16 cellular contexts compared by ENCODE assay signal in the genomic region with DNA sequence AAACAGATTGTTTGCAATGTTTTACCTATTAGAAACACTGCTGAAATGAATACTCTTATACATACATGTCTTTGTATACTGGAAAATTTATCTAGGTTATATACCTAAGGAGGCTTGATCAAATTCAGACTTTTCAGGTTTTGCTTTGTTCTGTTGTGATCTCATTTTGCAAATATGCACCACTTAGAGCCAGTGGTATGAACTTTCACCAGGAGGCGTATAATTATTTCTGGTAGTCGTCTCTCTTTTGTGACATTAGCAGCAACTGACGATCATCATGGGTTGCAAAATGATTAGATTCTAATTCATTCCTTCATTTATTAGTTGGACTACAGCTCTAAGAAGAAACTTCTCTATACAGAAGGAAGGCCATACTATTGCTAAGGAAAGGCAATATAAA. TPM values are rescaled to one million over a fixed set of nuclear protein-coding genes. Genes with fewer than 3 reads are reported as not detected.
DNase-seq lines count a peak whose midpoint lies in the region; ATAC-seq, FAIRE-seq and TF ChIP-seq lines count a peak whose summit lies in the region.
"Had no signal": no experiment of that assay in that cellular context is flagged by ENCODE, and none has a peak within 500 bp of the region (broad histone marks: within the 10 kb centered on the region; RNA-seq: fewer than 3 reads in every experiment).

No MANE protein-coding gene starts in this region.

- H3K4me1 ChIP-seq in keratinocyte (ENCODE audit: control insufficient read depth, extremely low read depth, insufficient read depth, low read length) = peaks cover 8% of the 10 kb centered on the region
- H3K4me1 ChIP-seq: suprapubic skin had no signal

- H3K27ac ChIP-seq in keratinocyte (ENCODE audit: control insufficient read depth, insufficient read depth, low read length) (no peak overlapping the region), WERI-Rb-1 (no peak overlapping the region)
- H3K27ac ChIP-seq: parathyroid adenoma, suprapubic skin had no signal

- H3K36me3 ChIP-seq in keratinocyte (ENCODE audit: control insufficient read depth in 2 of 2, extremely low read depth in 1 of 2, insufficient read depth in 2 of 2, low read length in 2 of 2) (peaks cover 2 to 5% of the 10 kb centered on the region in 2 experiments), WERI-Rb-1 (peaks cover 29% of the 10 kb centered on the region)

- peak overlapping the region; percentile 35 for H3K27ac Mint-ChIP-seq in activated naive CD8-positive, alpha-beta T cell
- no peak overlapping the region for H3K27ac Mint-ChIP-seq in activated naive CD8-positive, alpha-beta T cell treated with anti-CD3 and anti-CD28 coated beads, Interleukin-2, amount 50 U/mL, for 24 hours
- peak overlapping the region; percentile 77 for H3K27ac Mint-ChIP-seq in type B pancreatic cell

- FAIRE-seq in keratinocyte (lab: Jason Lieb, UNC) = peak; percentile 36
- no peak for FAIRE-seq in GM19239 (lab: Jason Lieb, UNC)

- no peaks in the 10 kb centered on the region for H4K20me1 ChIP-seq in keratinocyte (ENCODE audit: control insufficient read depth, extremely low read depth, insufficient read depth, low read length)

- no peaks in the 10 kb centered on the region for H3K36me3 Mint-ChIP-seq in activated naive CD8-positive, alpha-beta T cell
- peaks cover 7% of the 10 kb centered on the region for H3K36me3 Mint-ChIP-seq in activated naive CD8-positive, alpha-beta T cell treated with anti-CD3 and anti-CD28 coated beads, Interleukin-2, amount 50 U/mL, for 24 hours (ENCODE audit: low read depth)
- peaks cover 9% of the 10 kb centered on the region for H3K36me3 Mint-ChIP-seq in type B pancreatic cell

- no peak for ATAC-seq in activated naive CD8-positive, alpha-beta T cell treated with anti-CD3 and anti-CD28 coated beads, Interleukin-2, amount 50 U/mL, for 24 hours

- peaks cover 23% of the 10 kb centered on the region for H3K4me1 Mint-ChIP-seq in activated naive CD8-positive, alpha-beta T cell (ENCODE audit: low read depth)
- H3K4me1 Mint-ChIP-seq in activated naive CD8-positive, alpha-beta T cell treated with anti-CD3 and anti-CD28 coated beads, Interleukin-2, amount 50 U/mL, for 24 hours = peaks cover 9% of the 10 kb centered on the region
- H3K4me1 Mint-ChIP-seq in type B pancreatic cell (ENCODE audit: unreplicated experiment) = peaks cover 4% of the 10 kb centered on the region

- TF ChIP-seq CTCF in astrocyte of the cerebellum (IDR thresholded peaks at IDR 0.05; ENCODE audit: low read depth, low read length, missing control alignments) (no peak), keratinocyte (optimal IDR thresholded peaks at IDR 0.05 in 1 of 3, IDR thresholded peaks at IDR 0.05 in 1 of 3, conservative IDR thresholded peaks at IDR 0.05 in 1 of 3; ENCODE audit: extremely low read depth in 1 of 3, insufficient read depth in 2 of 3, low read length in 3 of 3) (no peak), type B pancreatic cell (conservative IDR thresholded peaks at IDR 0.05) (no peak), WERI-Rb-1 (IDR thresholded peaks at IDR 0.05; ENCODE audit: low read depth, low read length) (no peak)

- in situ Hi-C loops in astrocyte of the cerebellum (cut with HindIII; ENCODE audit: low sequenced_read_pairs) = no loop called here

- no peaks in the 10 kb centered on the region for H3K9me1 ChIP-seq in keratinocyte (ENCODE audit: control insufficient read depth, extremely low read depth, insufficient read depth, low read length)

- H3K9me3 Mint-ChIP-seq in activated naive CD8-positive, alpha-beta T cell (ENCODE audit: low read depth) = no peaks in the 10 kb centered on the region
- H3K9me3 Mint-ChIP-seq in activated naive CD8-positive, alpha-beta T cell treated with anti-CD3 and anti-CD28 coated beads, Interleukin-2, amount 50 U/mL, for 24 hours = no peaks in the 10 kb centered on the region
- H3K9me3 Mint-ChIP-seq in type B pancreatic cell = no peaks in the 10 kb centered on the region
- H3K9me3 Mint-ChIP-seq: activated naive CD4-positive, alpha-beta T cell treated with anti-CD3 and anti-CD28 coated beads, Interleukin-2, amount 50 U/mL, for 24 hours had no signal

- dilution Hi-C loops in keratinocyte (cut with MboI; ENCODE audit: extremely low pct_ligation_motif_present, low sequenced_read_pairs) = no loop called here

- H3K9me3 ChIP-seq in keratinocyte (ENCODE audit: control insufficient read depth, low read depth, low read length) (no peaks in the 10 kb centered on the region), WERI-Rb-1 (ENCODE audit: severe bottlenecking) (no peaks in the 10 kb centered on the region)
- H3K9me3 ChIP-seq: suprapubic skin had no signal

- H3K9ac ChIP-seq in keratinocyte (ENCODE audit: control insufficient read depth, extremely low read depth, insufficient read depth, low read length) = no peak overlapping the region
- H3K9ac ChIP-seq: parathyroid adenoma had no signal

- peaks cover 72% of the 10 kb centered on the region for H3K79me2 ChIP-seq in keratinocyte (ENCODE audit: control insufficient read depth, insufficient read depth, low read length)

- H3K27me3 ChIP-seq in keratinocyte (ENCODE audit: control insufficient read depth, extremely low read depth, insufficient read depth, low read length) (no peaks in the 10 kb centered on the region), WERI-Rb-1 (ENCODE audit: insufficient read depth, low read depth, severe bottlenecking) (no peaks in the 10 kb centered on the region)
- H3K27me3 ChIP-seq: suprapubic skin had no signal

- no peak overlapping the region for H3K4me3 Mint-ChIP-seq in activated naive CD8-positive, alpha-beta T cell
- H3K4me3 Mint-ChIP-seq in activated naive CD8-positive, alpha-beta T cell treated with anti-CD3 and anti-CD28 coated beads, Interleukin-2, amount 50 U/mL, for 24 hours = no peak overlapping the region
- H3K4me3 Mint-ChIP-seq in type B pancreatic cell = peak overlapping the region; percentile 23
- H3K4me3 Mint-ChIP-seq: activated naive CD4-positive, alpha-beta T cell treated with anti-CD3 and anti-CD28 coated beads, Interleukin-2, amount 50 U/mL, for 24 hours had no signal

- H2AFZ ChIP-seq in keratinocyte (ENCODE audit: control insufficient read depth, low read length) = no peak overlapping the region
- H2AFZ ChIP-seq: parathyroid adenoma had no signal

- DNase-seq in activated naive CD8-positive, alpha-beta T cell treated with anti-CD3 and anti-CD28 coated beads, Interleukin-2, amount 50 U/mL, for 24 hours = no peak
- DNase-seq in astrocyte of the cerebellum (ENCODE audit: low read depth) (peak; percentile 34), keratinocyte (ENCODE audit: low read depth, low spot score) (no peak), type B pancreatic cell (ENCODE audit: extremely low spot score, unreplicated experiment) (no peak), WERI-Rb-1 (no peak), GM19239 (ENCODE audit: insufficient read length, low spot score) (no peak), iPS-NIHi7 (ENCODE audit: extremely low spot score) (no peak)
- DNase-seq: activated CD8-positive, alpha-beta memory T cell treated with anti-CD3 and anti-CD28 coated beads, Interleukin-2, amount 50 U/mL, for 48 hours; cortex of kidney; NCI-H1105; NCI-H446 treated with DMSO at 0.1 percent for 48 hours; SW 1271 had no signal

- H3K4me3 ChIP-seq in astrocyte of the cerebellum (ENCODE audit: low read depth, low read length) (no peak overlapping the region), keratinocyte (ENCODE audit: control insufficient read depth in 2 of 3, extremely low read depth in 1 of 3, insufficient read depth in 2 of 3, low read depth in 1 of 3, low read length in 3 of 3) (no peak overlapping the region), WERI-Rb-1 (ENCODE audit: low read depth, low read length) (no peak overlapping the region)
- H3K4me3 ChIP-seq: suprapubic skin had no signal

- H3K27me3 Mint-ChIP-seq in activated naive CD8-positive, alpha-beta T cell = no peaks in the 10 kb centered on the region
- no peaks in the 10 kb centered on the region for H3K27me3 Mint-ChIP-seq in activated naive CD8-positive, alpha-beta T cell treated with anti-CD3 and anti-CD28 coated beads, Interleukin-2, amount 50 U/mL, for 24 hours
- H3K27me3 Mint-ChIP-seq in type B pancreatic cell = no peaks in the 10 kb centered on the region
- H3K27me3 Mint-ChIP-seq: activated naive CD4-positive, alpha-beta T cell treated with anti-CD3 and anti-CD28 coated beads, Interleukin-2, amount 50 U/mL, for 24 hours had no signal

- H3K4me2 ChIP-seq in keratinocyte (ENCODE audit: control insufficient read depth, extremely low read depth, insufficient read depth, low read depth, low read length) = no peak overlapping the region

RNA-seq across cellular contexts. Expression of a gene that starts 26.9 kb away (rescaled TPM):
- 61.7 to 82.5 TPM (median 62.5 TPM) in 3 replicates for polyA plus RNA-seq in keratinocyte
- 27.8 TPM for polyA plus RNA-seq in keratinocyte (2011; ENCODE audit: low read depth)
- polyA plus RNA-seq in keratinocyte (2011; cell fraction: cytosol; rRNA removed) = 26.1 and 45.3 TPM in 2 replicates
- polyA plus RNA-seq in keratinocyte (2011; cell fraction: nucleus; rRNA removed) = 95.0 and 106 TPM in 2 replicates
- polyA plus RNA-seq in keratinocyte (2012; ENCODE audit: low replicate concordance) = 35.0 and 44.1 TPM in 2 replicates
- 84.0 to 128 TPM (median 126 TPM) in 3 replicates for polyA minus RNA-seq in keratinocyte
- polyA minus RNA-seq in keratinocyte (2011; cell fraction: cytosol; rRNA and poly(A)+ RNA removed) = 56.6 TPM
- polyA minus RNA-seq in keratinocyte (2011; cell fraction: nucleus; rRNA and poly(A)+ RNA removed) = 101 and 202 TPM in 2 replicates
- total RNA-seq in type B pancreatic cell (ENCODE audit: low replicate concordance) = 90.5 and 115 TPM in 2 replicates

RNA-seq across cellular contexts. Expression of a gene that starts 57.2 kb away (rescaled TPM):
- 6.0 to 7.6 TPM (median 6.5 TPM) in 3 replicates for polyA plus RNA-seq in keratinocyte
- 1.4 TPM for polyA plus RNA-seq in keratinocyte (2011; ENCODE audit: low read depth)
- polyA plus RNA-seq in keratinocyte (2011; cell fraction: cytosol; rRNA removed) = 2.6 and 4.6 TPM in 2 replicates
- 11.4 and 14.0 TPM in 2 replicates for polyA plus RNA-seq in keratinocyte (2011; cell fraction: nucleus; rRNA removed)
- 1.8 and 4.5 TPM in 2 replicates for polyA plus RNA-seq in keratinocyte (2012; ENCODE audit: low replicate concordance)
- 13.3 to 19.7 TPM (median 15.0 TPM) in 3 replicates for polyA minus RNA-seq in keratinocyte
- polyA minus RNA-seq in keratinocyte (2011; cell fraction: cytosol; rRNA and poly(A)+ RNA removed) = 9.0 TPM
- polyA minus RNA-seq in keratinocyte (2011; cell fraction: nucleus; rRNA and poly(A)+ RNA removed) = 15.9 and 23.0 TPM in 2 replicates
- total RNA-seq in type B pancreatic cell (ENCODE audit: low replicate concordance) = 10.2 and 12.0 TPM in 2 replicates
